In genomic region chr11:1499899-1500298, GRCh38 we compare ENCODE assay signal across 23 cellular contexts. TPM values are rescaled to one million over a fixed set of nuclear protein-coding genes. Genes with fewer than 3 reads are reported as not detected.
DNase-seq lines count a peak whose midpoint lies in the region; ATAC-seq and TF ChIP-seq lines count a peak whose summit lies in the region.
"Had no signal": no experiment of that assay in that cellular context is flagged by ENCODE, and none has a peak within 500 bp of the region (broad histone marks: within the 10 kb centered on the region; RNA-seq: fewer than 3 reads in every experiment).

No MANE protein-coding gene starts in this region.

- H3K36me3 ChIP-seq in lower lobe of right lung, result peaks cover 13% of the 10 kb centered on the region
- H3K36me3 ChIP-seq: SJCRH30 had no signal

- H3K4me1 Mint-ChIP-seq in endothelial cell (ENCODE audit: unreplicated experiment), result peaks cover 8% of the 10 kb centered on the region
- peaks cover 79% of the 10 kb centered on the region for H3K4me1 Mint-ChIP-seq in stimulated activated effector memory CD8-positive, alpha-beta T cell treated with anti-CD3 and anti-CD28 coated beads, Interleukin-12 subunit alpha, Interleukin-12 subunit beta, amount 100 ng/mL, for 72 hours
- H3K4me1 Mint-ChIP-seq in immature natural killer cell, result peaks cover 64 to 76% of the 10 kb centered on the region in 2 donors

- DNase-seq in left ventricle myocardium superior (peak; percentile 17), Right ventricle myocardium superior (no peak), endothelial cell (ENCODE audit: low spot score) (no peak), lower lobe of right lung (peak; percentile 38), head of caudate nucleus (no peak), left lobe of liver (ENCODE audit: low spot score) (no peak), immature natural killer cell (no peak)
- no peak for DNase-seq in stimulated activated effector memory CD8-positive, alpha-beta T cell treated with anti-CD3 and anti-CD28 coated beads, Interleukin-12 subunit alpha, Interleukin-12 subunit beta, amount 100 ng/mL, for 72 hours (ENCODE audit: low spot score in 2 of 2)
- DNase-seq: AML-193, C1 segment of cervical spinal cord, DMS79 treated with DMSO at 0.1 percent for 48 hours, GF-D8, HCEC 1CT, IMR-90, KG1, MM.1S, NCI-H2029, NCI-H446, NCI-H524 treated with DMSO at 0.1 percent for 48 hours, NCI-H774, SJCRH30 had no signal

- intact Hi-C loops in left ventricle myocardium superior (cut with micrococcal nuclease), result no loop called here
- intact Hi-C loops in Right ventricle myocardium superior (cut with DNase I), result no loop called here
- intact Hi-C loops in lower lobe of right lung (cut with DNase I), result no loop called here
- intact Hi-C loops in head of caudate nucleus (cut with DNase I), result no loop called here

- no peaks in the 10 kb centered on the region for H3K9me3 Mint-ChIP-seq in endothelial cell (ENCODE audit: unreplicated experiment)
- H3K9me3 Mint-ChIP-seq in stimulated activated effector memory CD8-positive, alpha-beta T cell treated with anti-CD3 and anti-CD28 coated beads, Interleukin-12 subunit alpha, Interleukin-12 subunit beta, amount 100 ng/mL, for 72 hours, result no peaks in the 10 kb centered on the region
- no peaks in the 10 kb centered on the region for H3K9me3 Mint-ChIP-seq in immature natural killer cell
- H3K9me3 Mint-ChIP-seq: CD8-positive, alpha-beta T cell had no signal

- no peak overlapping the region for H3K4me3 ChIP-seq in lower lobe of right lung
- H3K4me3 ChIP-seq: A549, SJCRH30 had no signal

- no peak overlapping the region for H3K27ac ChIP-seq in lower lobe of right lung
- H3K27ac ChIP-seq: A549, SJCRH30 had no signal

- H3K9me3 ChIP-seq in lower lobe of right lung, result no peaks in the 10 kb centered on the region
- H3K9me3 ChIP-seq: A549 had no signal

- peaks cover 46% of the 10 kb centered on the region for H3K4me1 ChIP-seq in lower lobe of right lung
- H3K4me1 ChIP-seq: A549, SJCRH30 had no signal

- H3K4me3 Mint-ChIP-seq in endothelial cell (ENCODE audit: unreplicated experiment) (peak overlapping the region; percentile 48), immature natural killer cell (no peak overlapping the region)
- no peak overlapping the region for H3K4me3 Mint-ChIP-seq in stimulated activated effector memory CD8-positive, alpha-beta T cell treated with anti-CD3 and anti-CD28 coated beads, Interleukin-12 subunit alpha, Interleukin-12 subunit beta, amount 100 ng/mL, for 72 hours
- H3K4me3 Mint-ChIP-seq: CD8-positive, alpha-beta T cell had no signal

- ATAC-seq in left ventricle myocardium superior, result no peak
- ATAC-seq in Right ventricle myocardium superior (ENCODE audit: poor library complexity), result no peak
- ATAC-seq in lower lobe of right lung, result no peak
- no peak for ATAC-seq in stimulated activated effector memory CD8-positive, alpha-beta T cell treated with anti-CD3 and anti-CD28 coated beads, Interleukin-12 subunit alpha, Interleukin-12 subunit beta, amount 100 ng/mL, for 72 hours
- ATAC-seq in left lobe of liver, result no peak
- ATAC-seq: A549; CD8-positive, alpha-beta T cell had no signal

- no peaks in the 10 kb centered on the region for H3K27me3 ChIP-seq in lower lobe of right lung (ENCODE audit: low read depth)
- H3K27me3 ChIP-seq: SJCRH30 had no signal

- TF ChIP-seq CTCF in endothelial cell (IDR thresholded peaks at IDR 0.05; ENCODE audit: unreplicated experiment) (no peak), lower lobe of right lung (IDR thresholded peaks at IDR 0.05) (no peak)

- H3K27ac Mint-ChIP-seq in endothelial cell (ENCODE audit: unreplicated experiment), result no peak overlapping the region
- H3K27ac Mint-ChIP-seq in stimulated activated effector memory CD8-positive, alpha-beta T cell treated with anti-CD3 and anti-CD28 coated beads, Interleukin-12 subunit alpha, Interleukin-12 subunit beta, amount 100 ng/mL, for 72 hours, result peak overlapping the region; percentile 50
- peak overlapping the region in 1 of 6 donors; percentile 2 for H3K27ac Mint-ChIP-seq in immature natural killer cell

- H3K27me3 Mint-ChIP-seq in endothelial cell (ENCODE audit: unreplicated experiment) (peaks cover 6% of the 10 kb centered on the region), immature natural killer cell (ENCODE audit: low read depth in 3 of 3) (peaks cover 0 to 6% (median 2%) of the 10 kb centered on the region in 3 donors)

- peaks cover 9% of the 10 kb centered on the region for H3K36me3 Mint-ChIP-seq in endothelial cell (ENCODE audit: low read depth, unreplicated experiment)
- peaks cover 7% of the 10 kb centered on the region for H3K36me3 Mint-ChIP-seq in stimulated activated effector memory CD8-positive, alpha-beta T cell treated with anti-CD3 and anti-CD28 coated beads, Interleukin-12 subunit alpha, Interleukin-12 subunit beta, amount 100 ng/mL, for 72 hours
- peaks cover 4 to 6% (median 5%) of the 10 kb centered on the region in 3 donors for H3K36me3 Mint-ChIP-seq in immature natural killer cell

RNA-seq across cellular contexts. Expression of gene MOB2, which starts 13.3 kb away (rescaled TPM):
- 52.8 TPM for total RNA-seq in left ventricle myocardium superior
- 46.1 TPM for total RNA-seq in Right ventricle myocardium superior
- total RNA-seq in endothelial cell (ENCODE audit: unreplicated experiment), result 37.5 TPM
- 50.4 TPM for total RNA-seq in lower lobe of right lung
- total RNA-seq in left lobe of liver, result 12.6 TPM
- polyA plus RNA-seq in immature natural killer cell, result 10 to 100 TPM; 43.7 to 70.9 (median 68.8) TPM

Comparison
In these comparisons a context has a peak if more than half of its experiments do, and no peak if none do; other contexts are left out.
1. DNase-seq: peak in left ventricle myocardium superior (single experiment) and lower lobe of right lung (single experiment); none in Right ventricle myocardium superior (single experiment), endothelial cell (single experiment), stimulated activated effector memory CD8-positive, alpha-beta T cell treated with anti-CD3 and anti-CD28 coated beads, Interleukin-12 subunit alpha, Interleukin-12 subunit beta, amount 100 ng/mL, for 72 hours (0 of 2), head of caudate nucleus (0 of 42), left lobe of liver (single experiment) and immature natural killer cell (0 of 3).